8 cellular contexts compared by ENCODE assay signal in genomic region chr21:32611471-32611997, GRCh38. TPM values are rescaled to one million over a fixed set of nuclear protein-coding genes. Genes with fewer than 3 reads are reported as not detected.
A peak's percentile ranks its signal among the peaks of the same experiment; 100 is the strongest.
DNase-seq lines count a peak whose midpoint lies in the region; ATAC-seq and TF ChIP-seq lines count a peak whose summit lies in the region.

No MANE protein-coding gene starts in this region.

- H3K4me1 ChIP-seq in Loucy (ENCODE audit: insufficient read depth, low read length, poor library complexity, severe bottlenecking) (peaks cover 15% of the 10 kb centered on the region), muscle layer of colon (ENCODE audit: insufficient read depth, low read length) (peaks cover 3% of the 10 kb centered on the region), testis (no peaks in the 10 kb centered on the region)

- H3K36me3 ChIP-seq in Loucy (ENCODE audit: insufficient read depth, low read length) (peaks cover 9% of the 10 kb centered on the region; the same call in 1 of the 2 replicates), muscle layer of colon (ENCODE audit: insufficient read depth, low read length) (peaks cover 24% of the 10 kb centered on the region), testis (ENCODE audit: low read depth, missing control alignments) (no peaks in the 10 kb centered on the region)

- H3K9ac ChIP-seq in Loucy (ENCODE audit: low read depth, low read length, poor library complexity, severe bottlenecking) (peak overlapping the region; percentile 83), muscle layer of colon (ENCODE audit: low read length) (peak overlapping the region; percentile 68)

- H3K4me2 ChIP-seq in Loucy (ENCODE audit: low read depth, low read length, poor library complexity, severe bottlenecking): peak overlapping the region; percentile 86

- DNase-seq in activated CD4-positive, alpha-beta T cell treated with anti-CD3 and anti-CD28 coated beads, Interleukin-2, amount 50 U/mL, for 1 hour: peak; percentile 28
- peak; percentile 56 for DNase-seq in endothelial cell (ENCODE audit: low spot score)
- DNase-seq in testis: peak; percentile 37
- DNase-seq in epidermal melanocyte (ENCODE audit: insufficient read length, low spot score): no peak

- H3K27ac ChIP-seq in 22Rv1 (peak overlapping the region; percentile 94), muscle layer of colon (ENCODE audit: low read depth, low read length) (peak overlapping the region; percentile 89), testis (peak overlapping the region; percentile 81 to 91)

- peak; percentile 12 for ATAC-seq in GM18867 (IDR thresholded peaks at IDR 0.05; ENCODE audit: unreplicated experiment)

- H3K27me3 ChIP-seq in Loucy (ENCODE audit: insufficient read depth, low read length, poor library complexity, severe bottlenecking) (no peaks in the 10 kb centered on the region), muscle layer of colon (ENCODE audit: control insufficient read depth in 1 of 2, insufficient read depth in 2 of 2, low read length in 2 of 2) (no peaks in the 10 kb centered on the region), testis (no peaks in the 10 kb centered on the region)

- H3K4me3 ChIP-seq in Loucy (ENCODE audit: low read length, poor library complexity, severe bottlenecking) (peak overlapping the region; percentile 88), muscle layer of colon (ENCODE audit: low read depth in 1 of 2, low read length in 2 of 2) (peak overlapping the region; percentile 85 to 93), testis (peak overlapping the region; percentile 82 to 88)

- TF ChIP-seq POLR2A in testis (IDR thresholded peaks at IDR 0.05): no peak

- H3K4me3 Mint-ChIP-seq in endothelial cell (ENCODE audit: unreplicated experiment): peak overlapping the region; percentile 99

- peaks cover 23% of the 10 kb centered on the region for H3K79me2 ChIP-seq in Loucy (ENCODE audit: insufficient read depth, low read length)

- peaks cover 26% of the 10 kb centered on the region for H3K4me1 Mint-ChIP-seq in endothelial cell (ENCODE audit: unreplicated experiment)

- intact Hi-C loops in testis (cut with DNase I; ENCODE audit: low total_unique reads): no loop called here

- no peaks in the 10 kb centered on the region for H3K9me2 ChIP-seq in Loucy (replicated peaks; ENCODE audit: low read depth, low read length)

- H3K27me3 Mint-ChIP-seq in endothelial cell (ENCODE audit: unreplicated experiment): peaks cover 9% of the 10 kb centered on the region

- H3K36me3 Mint-ChIP-seq in endothelial cell (ENCODE audit: low read depth, unreplicated experiment): peaks cover 14% of the 10 kb centered on the region

- no peaks in the 10 kb centered on the region for H3K9me3 ChIP-seq in Loucy (ENCODE audit: insufficient read depth, low read depth, low read length)
- no peaks in the 10 kb centered on the region for H3K9me3 ChIP-seq in muscle layer of colon (ENCODE audit: low read length)
- H3K9me3 ChIP-seq in testis: no peaks in the 10 kb centered on the region

- H2AFZ ChIP-seq in Loucy (ENCODE audit: low read length): peak overlapping the region; percentile 95

- TF ChIP-seq CTCF in 22Rv1 (IDR thresholded peaks at IDR 0.05): no peak
- no peak for TF ChIP-seq CTCF in Loucy (conservative IDR thresholded peaks at IDR 0.05; ENCODE audit: low read length)
- no peak for TF ChIP-seq CTCF in endothelial cell (IDR thresholded peaks at IDR 0.05; ENCODE audit: unreplicated experiment)
- TF ChIP-seq CTCF in testis (IDR thresholded peaks at IDR 0.05): no peak

- H3F3A ChIP-seq in Loucy (ENCODE audit: low read depth): no peaks in the 10 kb centered on the region

- H4K20me1 ChIP-seq in Loucy (ENCODE audit: insufficient read depth, low read length, poor library complexity, severe bottlenecking): peaks cover 14% of the 10 kb centered on the region

- WGBS in testis, 2 donors: 0 to 1% methylated on average over 28 of the region's 28 CpGs

- H3K27ac Mint-ChIP-seq in endothelial cell (ENCODE audit: unreplicated experiment): peak overlapping the region; percentile 99

- peaks cover 4% of the 10 kb centered on the region for H3K9me3 Mint-ChIP-seq in endothelial cell (ENCODE audit: unreplicated experiment)

RNA-seq across cellular contexts. Expression of gene CFAP298, which starts 0.6 kb away (rescaled TPM):
- total RNA-seq in endothelial cell (ENCODE audit: unreplicated experiment): 60.3 TPM
- 10 to 100 TPM; 55.6 to 60.2 TPM for total RNA-seq in testis
- 114 TPM for polyA plus RNA-seq in testis (ENCODE audit: insufficient read depth, low read depth, low replicate concordance)

RNA-seq across cellular contexts. Expression of gene TCP10L, which starts 26.2 kb away (rescaled TPM):
- 0.31 TPM for total RNA-seq in endothelial cell (ENCODE audit: unreplicated experiment)
- 100 to 1,000 TPM in 1 of 2 donors, 10 to 100 TPM in 1; 81.3 to 107 TPM for total RNA-seq in testis
- polyA plus RNA-seq in testis (ENCODE audit: insufficient read depth, low read depth, low replicate concordance): 350 TPM

Comparison
In these comparisons a context has a peak if more than half of its experiments do, and no peak if none do; other contexts are left out.
1. RNA of gene TCP10L, which starts 26.2 kb away (total RNA-seq): 81.3 to 107 TPM in testis; 0.31 TPM in endothelial cell (single experiment); every median in the first group is over 10 times any median in the second.
2. Peak in every context shown above with its lines, with median percentiles within 50 percentile points of each other: H3K27ac ChIP-seq and H3K4me3 ChIP-seq.